ENCODE assay signal across 1 cellular context in the genomic region with DNA sequence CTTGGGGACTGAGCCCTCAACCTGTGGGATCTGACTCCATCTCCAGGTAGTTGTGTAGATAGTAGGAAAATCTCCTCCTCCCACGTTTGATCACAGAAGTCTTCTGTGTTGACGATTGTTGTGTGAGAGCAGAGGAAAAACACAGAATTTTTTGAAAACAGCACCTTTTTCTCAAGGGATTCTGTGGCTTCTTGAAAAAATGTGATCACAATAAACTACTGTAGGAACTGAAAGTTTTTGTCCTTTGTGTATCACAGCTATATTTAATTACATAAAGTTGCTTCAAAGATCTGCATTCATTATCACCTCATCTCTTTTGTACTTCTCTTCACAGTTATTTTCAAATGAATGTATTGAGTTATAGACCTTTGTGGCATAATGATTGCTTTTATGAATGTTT.
TF ChIP-seq lines count a peak whose summit lies in the region.

No MANE protein-coding gene starts in this region.

TF ChIP-seq in H1, 55 proteins besides CTCF, POLR2A, EP300 and RAD21:
- no peak for TF ChIP-seq POU5F1 (IDR thresholded peaks at IDR 0.05; ENCODE audit: low read depth, low read length)
- no peak for TF ChIP-seq SP1 (IDR thresholded peaks at IDR 0.05; ENCODE audit: low read depth, low read length)
- no peak for TF ChIP-seq EGR1 (IDR thresholded peaks at IDR 0.05; ENCODE audit: borderline replicate concordance, low read depth, low read length)
